8 cellular contexts compared by ENCODE assay signal in genomic region chr10:102743078-102743587, GRCh38. TPM values are rescaled to one million over a fixed set of nuclear protein-coding genes. Genes with fewer than 3 reads are reported as not detected.
DNase-seq lines count a peak whose midpoint lies in the region; ATAC-seq and TF ChIP-seq lines count a peak whose summit lies in the region.

No MANE protein-coding gene starts in this region.

- H3K27ac ChIP-seq in KOPT-K1 (ENCODE audit: low read depth, low read length, poor library complexity, severe bottlenecking) (peak overlapping the region; percentile 24), coronary artery (no peak overlapping the region), ovary (no peak overlapping the region)

- no peak for TF ChIP-seq POLR2A in ovary (IDR thresholded peaks at IDR 0.05)

- no peak for DNase-seq in coronary artery (ENCODE audit: low spot score)
- no peak for DNase-seq in ovary
- no peak for DNase-seq in NCI-H1048 (lab: John Stamatoyannopoulos, UW)
- DNase-seq in stimulated activated naive CD4-positive, alpha-beta T cell treated with Interleukin-2 at 50 U/mL for 16 hours (lab: John Stamatoyannopoulos, UW): no peak
- no peak for DNase-seq in NOMO-1 treated with DMSO at 0.1 percent for 48 hours (lab: John Stamatoyannopoulos, UW; ENCODE audit: unreplicated experiment)
- DNase-seq in NCI-H226: no peak

- no peaks in the 10 kb centered on the region for H3K27me3 ChIP-seq in ovary

- H3K4me3 ChIP-seq in coronary artery: peak overlapping the region; percentile 99
- H3K4me3 ChIP-seq in ovary: peak overlapping the region; percentile 36

- TF ChIP-seq CTCF in coronary artery (IDR thresholded peaks at IDR 0.05) (no peak), ovary (IDR thresholded peaks at IDR 0.05) (no peak)

- intact Hi-C loops in ovary (cut with DNase I): no loop called here

- TF ChIP-seq EP300 in ovary (IDR thresholded peaks at IDR 0.05): no peak

- 26 to 34% (median 28%) methylated on average over 7 of the region's 7 CpGs for WGBS in ovary, 3 donors

- peak; percentile 2 for ATAC-seq in GM18511 (IDR thresholded peaks at IDR 0.05; ENCODE audit: unreplicated experiment)

- H3K4me1 ChIP-seq in ovary (ENCODE audit: insufficient read depth): peaks cover 4% of the 10 kb centered on the region

- H3K9me3 ChIP-seq in KOPT-K1 (ENCODE audit: insufficient read depth, low read length, poor library complexity, severe bottlenecking): no peaks in the 10 kb centered on the region
- H3K9me3 ChIP-seq in ovary: no peaks in the 10 kb centered on the region

- H3K36me3 ChIP-seq in KOPT-K1 (ENCODE audit: insufficient read depth, low read length) (peaks cover 7% of the 10 kb centered on the region; the same call in 1 of the 2 replicates), ovary (no peaks in the 10 kb centered on the region)

RNA-seq across cellular contexts. Expression of gene WBP1L, which starts 0.6 kb away (rescaled TPM):
- total RNA-seq in ovary: 10 to 100 TPM; 45.5 to 71.8 (median 51.3) TPM
- 10 to 100 TPM; 40.6 to 46.5 TPM for polyA plus RNA-seq in ovary

RNA-seq across cellular contexts. Expression of gene SFXN2, which starts 28.7 kb away (rescaled TPM):
- total RNA-seq in ovary: 10 to 100 TPM in 6 of 7 donors, 1 to 10 TPM in 1; 8.7 to 31.2 (median 20.3) TPM
- 10 to 100 TPM in 1 of 2 donors, 1 to 10 TPM in 1; 6.2 to 11.8 TPM for polyA plus RNA-seq in ovary

RNA-seq across cellular contexts. Expression of gene ARL3, which starts 28.9 kb away (rescaled TPM):
- total RNA-seq in ovary: 10 to 100 TPM in 6 of 7 donors, 1 to 10 TPM in 1; 9.5 to 25.6 (median 23.3) TPM
- 10 to 100 TPM; 23.0 to 23.9 TPM for polyA plus RNA-seq in ovary
